13 cellular contexts compared by ENCODE assay signal in genomic region chr6:63803371-63803770, GRCh38.
"Had no signal": no experiment of that assay in that cellular context is flagged by ENCODE, and none has a peak within 500 bp of the region (broad histone marks: within the 10 kb centered on the region; RNA-seq: fewer than 3 reads in every experiment).

No MANE protein-coding gene starts in this region.

- H3K4me3 Mint-ChIP-seq: activated naive CD8-positive, alpha-beta T cell treated with anti-CD3 and anti-CD28 coated beads, Interleukin-2, amount 10 ng/mL, durations not matched to agents 7 days and 5 days; activated T-helper 1 cell treated with anti-CD3 and anti-CD28 coated beads, Interleukin-12 subunit alpha, Interleukin-12 subunit beta, Interleukin-2, Interleukin-4 antibody, amounts not matched to agents 30 ng/mL and 10 ng/mL and 1 ng/mL, durations not matched to agents 14 hours and 24 hours and 36 hours; nephron; T-helper 2 cell treated with Interferon-gamma antibody and Interleukin-4, amounts not matched to agents 5 μg/mL and 100 μg/mL, for 36 hours; type B pancreatic cell had no signal

- H3K27ac Mint-ChIP-seq: activated naive CD8-positive, alpha-beta T cell treated with anti-CD3 and anti-CD28 coated beads, Interleukin-2, amount 10 ng/mL, durations not matched to agents 7 days and 5 days; activated T-helper 1 cell treated with anti-CD3 and anti-CD28 coated beads, Interleukin-12 subunit alpha, Interleukin-12 subunit beta, Interleukin-2, Interleukin-4 antibody, amounts not matched to agents 30 ng/mL and 10 ng/mL and 1 ng/mL, durations not matched to agents 14 hours and 24 hours and 36 hours; nephron; T-helper 2 cell treated with Interferon-gamma antibody and Interleukin-4, amounts not matched to agents 5 μg/mL and 100 μg/mL, for 36 hours; type B pancreatic cell had no signal

- H3K27ac ChIP-seq: body of pancreas, suprapubic skin had no signal

- H3K27me3 Mint-ChIP-seq: type B pancreatic cell had no signal

- ATAC-seq: body of pancreas; left ventricle myocardium superior; stimulated activated naive CD8-positive, alpha-beta T cell treated with anti-CD3 and anti-CD28 coated beads, Interleukin-15, Interleukin-2, amounts not matched to agents 100 U/mL and 50 U/mL, for 24 hours had no signal

- H3K9me3 Mint-ChIP-seq: activated naive CD8-positive, alpha-beta T cell treated with anti-CD3 and anti-CD28 coated beads, Interleukin-2, amount 10 ng/mL, durations not matched to agents 7 days and 5 days; activated T-helper 1 cell treated with anti-CD3 and anti-CD28 coated beads, Interleukin-12 subunit alpha, Interleukin-12 subunit beta, Interleukin-2, Interleukin-4 antibody, amounts not matched to agents 30 ng/mL and 10 ng/mL and 1 ng/mL, durations not matched to agents 14 hours and 24 hours and 36 hours; nephron; T-helper 2 cell treated with Interferon-gamma antibody and Interleukin-4, amounts not matched to agents 5 μg/mL and 100 μg/mL, for 36 hours; type B pancreatic cell had no signal

- H3K4me3 ChIP-seq: body of pancreas, suprapubic skin had no signal

- DNase-seq: activated CD4-positive, alpha-beta T cell treated with anti-CD3 and anti-CD28 coated beads, Interleukin-2, amount 50 U/mL, for 48 hours; activated naive CD4-positive, alpha-beta T cell; activated naive CD8-positive, alpha-beta T cell treated with anti-CD3 and anti-CD28 coated beads, Interleukin-2, amount 10 ng/mL, durations not matched to agents 7 days and 5 days; body of pancreas; glutamatergic neuron; left ventricle myocardium superior; occipital lobe; stimulated activated naive CD8-positive, alpha-beta T cell treated with anti-CD3 and anti-CD28 coated beads, Interleukin-15, Interleukin-2, amounts not matched to agents 100 U/mL and 50 U/mL, for 24 hours had no signal

- H3K36me3 ChIP-seq: suprapubic skin had no signal

- H3K9me3 ChIP-seq: body of pancreas, suprapubic skin had no signal

- H3K36me3 Mint-ChIP-seq: activated naive CD8-positive, alpha-beta T cell treated with anti-CD3 and anti-CD28 coated beads, Interleukin-2, amount 10 ng/mL, durations not matched to agents 7 days and 5 days; type B pancreatic cell had no signal

- H3K27me3 ChIP-seq: body of pancreas, suprapubic skin had no signal
